6 cellular contexts compared by ENCODE assay signal in the genomic region with DNA sequence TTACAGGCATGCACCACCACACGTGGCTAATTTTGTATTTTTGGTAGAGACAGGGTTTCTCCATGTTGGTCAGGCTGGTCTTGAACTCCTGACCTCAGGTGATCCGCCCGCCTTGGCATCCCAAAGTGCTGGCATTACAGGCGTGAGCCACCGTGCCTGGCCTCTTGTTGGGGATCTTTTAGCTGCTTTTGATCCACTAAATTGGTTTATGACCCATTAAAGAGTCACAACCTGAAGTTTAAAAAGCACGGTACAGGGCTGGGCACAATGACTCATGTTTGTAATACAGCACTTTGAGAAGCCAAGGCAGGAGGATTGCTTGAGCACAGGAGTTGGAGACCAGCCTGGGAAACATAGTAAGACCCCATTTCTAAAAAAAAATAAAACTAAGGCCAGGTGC. TPM values are rescaled to one million over a fixed set of nuclear protein-coding genes. Genes with fewer than 3 reads are reported as not detected.
DNase-seq lines count a peak whose midpoint lies in the region; ATAC-seq and TF ChIP-seq lines count a peak whose summit lies in the region.
"Not testable (repeated sequence)": the region's sequence is repeated elsewhere in the genome, so short reads cannot be mapped to it uniquely, and the experiment has no call there.

No MANE protein-coding gene starts in this region.

- not testable (repeated sequence) for H3K27ac ChIP-seq in PC-3 (ENCODE audit: low read length)
- peak overlapping the region in 3 of 4 donors; percentile 44 to 70 (median 51) for H3K27ac ChIP-seq in transverse colon

- not testable (repeated sequence) for TF ChIP-seq CTCF in PC-3 (conservative IDR thresholded peaks at IDR 0.05; ENCODE audit: low read depth, low read length); epithelial cell of esophagus (IDR thresholded peaks at IDR 0.05; ENCODE audit: insufficient read depth, low read depth, low read length, missing control alignments); lower leg skin (IDR thresholded peaks at IDR 0.05); transverse colon (IDR thresholded peaks at IDR 0.05)

- H3K4me2 ChIP-seq in PC-3 (ENCODE audit: low read length) = not testable (repeated sequence)

- H3K9me3 ChIP-seq in PC-3 (ENCODE audit: low read length); transverse colon: not testable (repeated sequence)

- CTCF ChIA-PET in PC-3 (lab: Charles Lee) = not testable (repeated sequence)

- not testable (repeated sequence) for TF ChIP-seq POLR2A in lower leg skin (IDR thresholded peaks at IDR 0.05); transverse colon (IDR thresholded peaks at IDR 0.05)

- not testable (repeated sequence) for H3K27me3 ChIP-seq in PC-3 (ENCODE audit: low read length); transverse colon

- not testable (repeated sequence) for H3K9ac ChIP-seq in PC-3 (ENCODE audit: low read length)

- H3K4me1 ChIP-seq in PC-3 (ENCODE audit: insufficient read depth, low read length) = not testable (repeated sequence)
- H3K4me1 ChIP-seq in transverse colon = peaks cover 0 to 29% (median 8%) of the 10 kb centered on the region in 4 donors

- in situ Hi-C loops in transverse colon (cut with MboI; ENCODE audit: low pct_ligation_motif_present in 1 of 4, low pct_unique_long_range_greater_than_20kb in 1 of 4, low sequenced_read_pairs in 3 of 4) = not testable (repeated sequence)

- H3F3A ChIP-seq in PC-3 (ENCODE audit: low read length, unreplicated experiment) = not testable (repeated sequence)

- peak; percentile 5 for DNase-seq in LHCN-M2 (ENCODE audit: low read depth)
- DNase-seq in PC-3 = peak; percentile 17
- DNase-seq in epithelial cell of esophagus (ENCODE audit: low read depth) = peak; percentile 48
- peak; percentile 1 to 42 for DNase-seq in lower leg skin (ENCODE audit: low spot score in 2 of 2)
- peak; percentile 51 for DNase-seq in transverse colon

- BruUV-seq in PC-3 (replicated peaks; lab: Mats Ljungman, UMichigan) = not testable (repeated sequence)

- POLR2A ChIA-PET in PC-3 (lab: Charles Lee; ENCODE audit: unreplicated experiment) = not testable (repeated sequence)

- H3K4me3 ChIP-seq in PC-3 (ENCODE audit: low read length); epithelial cell of esophagus (ENCODE audit: low read length); lower leg skin (ENCODE audit: low read depth, poor library complexity, severe bottlenecking); transverse colon: not testable (repeated sequence)

- intact Hi-C loops in PC-3 (cut with micrococcal nuclease); lower leg skin (cut with DNase I; ENCODE audit: low total_unique reads); transverse colon (cut with DNase I; ENCODE audit: low total_unique reads): not testable (repeated sequence)

- H3K36me3 ChIP-seq in PC-3 (ENCODE audit: low read depth, low read length); transverse colon: not testable (repeated sequence)

- not testable (repeated sequence) for H3K79me2 ChIP-seq in PC-3 (ENCODE audit: low read length)

- not testable (repeated sequence) for H4K20me1 ChIP-seq in PC-3 (ENCODE audit: low read length)

- H2AFZ ChIP-seq in PC-3 (ENCODE audit: low read length) = not testable (repeated sequence)

- not testable (repeated sequence) for H3K9me2 ChIP-seq in PC-3 (replicated peaks; ENCODE audit: low read length)

- 77 to 81% methylated on average over 6 of the region's 6 CpGs for WGBS in lower leg skin, 2 donors
- WGBS in transverse colon (ENCODE audit: low coverage in 1 of 2), 2 donors = 59% methylated on average over 6 of the region's 6 CpGs; no CpG with 5 or more reads in 1 of the 2 donors

- not testable (repeated sequence) for TF ChIP-seq EP300 in transverse colon (IDR thresholded peaks at IDR 0.05; ENCODE audit: low read depth)

- ATAC-seq in PC-3 = not testable (repeated sequence)
- ATAC-seq in esophagus mucosa = peak; percentile 65

RNA-seq across cellular contexts. Expression of gene ACAP2, which starts 20.1 kb away (rescaled TPM):
- 34.9 and 42.3 TPM in 2 replicates for total RNA-seq in LHCN-M2 (2014; rRNA removed)
- polyA plus RNA-seq in LHCN-M2 (2012) = 5.8 TPM
- total RNA-seq in PC-3 (2014; rRNA removed) = 27.0 and 33.5 TPM in 2 replicates
- 43.4 TPM for total RNA-seq in esophagus mucosa
- total RNA-seq in lower leg skin = 10 to 100 TPM; 52.9 to 62.0 (median 56.2) TPM
- 10 to 100 TPM; 17.3 to 97.5 (median 64.6) TPM for total RNA-seq in transverse colon
